In genomic region chr16:80837421-80838263, GRCh38 we compare ENCODE assay signal across 14 cellular contexts.
"Had no signal": no experiment of that assay in that cellular context is flagged by ENCODE, and none has a peak within 500 bp of the region (broad histone marks: within the 10 kb centered on the region; RNA-seq: fewer than 3 reads in every experiment).

No MANE protein-coding gene starts in this region.

- H3K9ac ChIP-seq: parathyroid adenoma had no signal

- H3K4me1 ChIP-seq: left lung, parathyroid adenoma had no signal

- H3K9me3 ChIP-seq: left lung had no signal

- H3K36me3 ChIP-seq: left lung had no signal

- H3K4me3 ChIP-seq: left lung had no signal

- H3K27me3 ChIP-seq: left lung had no signal

- DNase-seq: activated CD4-positive, alpha-beta T cell treated with anti-CD3 and anti-CD28 coated beads, Interleukin-2, amount 10 ng/mL, durations not matched to agents 7 days and 5 days; activated CD8-positive, alpha-beta memory T cell treated with anti-CD3 and anti-CD28 coated beads for 24 hours; activated naive CD4-positive, alpha-beta T cell treated with Interleukin-2 at 50 U/mL for 16 hours; aorta; dermis blood vessel endothelial cell; effector memory CD8-positive, alpha-beta T cell; islet precursor cell; left lung; mammary epithelial cell; naive thymus-derived CD4-positive, alpha-beta T cell; retina; stimulated activated CD4-positive, alpha-beta T cell treated with anti-CD3 and anti-CD28 coated beads, Interleukin-2, amount 100 ng/mL, for 48 hours had no signal

- H3K79me2 ChIP-seq: parathyroid adenoma had no signal

- H3K27ac ChIP-seq: left lung, parathyroid adenoma had no signal

- ATAC-seq: effector memory CD8-positive, alpha-beta T cell; left lung; naive thymus-derived CD4-positive, alpha-beta T cell; stimulated activated memory B cell treated with anti-CD40 and anti-IgM and Interleukin-4, amounts not matched to agents 10 μg/mL and 1 μg/mL and 100 μg/mL, for 72 hours had no signal

- H2AFZ ChIP-seq: parathyroid adenoma had no signal
